In genomic region chrY:15968800-15969199, GRCh38 we compare ENCODE assay signal across 32 cellular contexts.
"Had no signal": no experiment of that assay in that cellular context is flagged by ENCODE, and none has a peak within 500 bp of the region (broad histone marks: within the 10 kb centered on the region; RNA-seq: fewer than 3 reads in every experiment).

No MANE protein-coding gene starts in this region.

- H3K4me3 ChIP-seq: adrenal gland, ascending aorta, body of pancreas, breast epithelium, cardiac muscle cell had no signal

- DNase-seq: activated effector memory CD4-positive, alpha-beta T cell treated with anti-CD3 and anti-CD28 coated beads, Interleukin-2, amount 50 U/mL, for 16 hours; activated effector memory CD4-positive, alpha-beta T cell treated with Interleukin-2 at 50 U/mL for 16 hours; activated gamma-delta T cell; activated gamma-delta T cell treated with Interleukin-2 at 50 U/mL for 16 hours; activated naive CD4-positive, alpha-beta T cell; activated naive CD4-positive, alpha-beta T cell treated with anti-CD3 and anti-CD28 coated beads for 36 hours; activated naive CD4-positive, alpha-beta T cell treated with anti-CD3 and anti-CD28 coated beads, Interleukin-2, amount 10 ng/mL, durations not matched to agents 7 days and 5 days; activated naive CD4-positive, alpha-beta T cell treated with anti-CD3 and anti-CD28 coated beads, Interleukin-2, amount 50 U/mL, for 16 hours; activated naive CD4-positive, alpha-beta T cell treated with Interleukin-2 at 50 U/mL for 16 hours; activated naive CD8-positive, alpha-beta T cell treated with anti-CD3 and anti-CD28 coated beads for 36 hours; activated naive CD8-positive, alpha-beta T cell treated with anti-CD3 and anti-CD28 coated beads, Interleukin-2, amount 10 ng/mL, durations not matched to agents 7 days and 5 days; activated naive CD8-positive, alpha-beta T cell treated with anti-CD3 and anti-CD28 coated beads, Interleukin-2, amount 50 U/mL, for 24 hours; activated T-cell treated with anti-CD3 and anti-CD28 coated beads, Interleukin-2, amount 50 U/mL, for 1 hour; activated T-cell treated with anti-CD3 and anti-CD28 coated beads, Interleukin-2, amount 50 U/mL, for 24 hours; activated T-cell treated with anti-CD3 and anti-CD28 coated beads, Interleukin-2, amount 50 U/mL, for 4 hours; activated T-cell treated with anti-CD3 and anti-CD28 coated beads, Interleukin-2, amount 50 U/mL, for 48 hours; activated T-cell treated with anti-CD3 and anti-CD28 coated beads, Interleukin-2, amount 50 U/mL, for 72 hours; adrenal gland; amniotic stem cell; amygdala; anterior cingulate cortex; aorta; body of pancreas; brain microvascular endothelial cell; caudate nucleus; central memory CD4-positive, alpha-beta T cell; cerebellar nuclear complex had no signal

- ATAC-seq: activated naive CD4-positive, alpha-beta T cell treated with anti-CD3 and anti-CD28 coated beads, Interleukin-2, amount 50 U/mL, for 72 hours; activated naive CD8-positive, alpha-beta T cell treated with anti-CD3 and anti-CD28 coated beads, Interleukin-2, amount 50 U/mL, for 24 hours; activated T-cell treated with anti-CD3 and anti-CD28 coated beads, Interleukin-2, amount 50 U/mL, for 4 hours; activated T-cell treated with anti-CD3 and anti-CD28 coated beads, Interleukin-2, amount 50 U/mL, for 72 hours; activated T-helper 17 cell treated with anti-CD3 and anti-CD28 coated beads, Interleukin-2, amount 50 U/mL, for 72 hours; body of pancreas had no signal
